1 cellular context compared by ENCODE assay signal in the genomic region with DNA sequence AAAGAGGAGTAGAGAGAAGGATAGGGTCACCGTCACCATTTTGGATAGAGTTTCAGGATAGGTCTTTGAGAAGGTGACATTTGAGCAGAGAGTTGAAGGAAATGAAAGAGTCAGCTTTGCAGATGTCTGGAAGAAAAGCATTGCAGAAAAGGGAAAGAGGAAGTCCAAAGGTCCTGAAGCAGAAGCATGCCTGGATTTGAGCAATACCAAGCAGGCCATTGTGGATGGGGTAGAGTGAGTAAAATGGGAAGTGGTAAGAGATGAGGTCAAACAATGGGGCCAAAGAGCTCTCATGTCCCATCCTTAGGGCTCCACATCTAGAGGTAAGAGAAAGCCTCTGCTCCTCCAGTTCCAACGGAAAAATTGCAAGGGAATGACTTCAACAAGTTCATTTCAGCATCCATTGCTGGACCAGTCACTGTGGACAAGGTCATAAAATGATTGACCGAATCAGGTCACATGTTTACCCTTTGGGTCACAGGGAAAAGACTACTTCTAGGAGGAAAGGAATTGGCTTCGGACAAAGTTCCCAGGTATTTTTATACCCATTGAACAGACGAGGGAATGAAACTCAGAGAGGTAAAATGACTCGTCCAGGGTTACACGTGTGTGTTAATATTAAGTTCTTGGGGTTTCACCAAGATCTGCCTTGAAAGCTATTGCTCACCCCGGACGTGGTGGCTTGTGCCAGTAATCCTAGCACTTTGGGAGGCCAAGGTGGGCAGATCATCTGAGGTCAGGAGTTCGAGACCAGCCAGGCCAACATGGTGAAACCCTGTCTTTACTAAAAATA.
TF ChIP-seq lines count a peak whose summit lies in the region.

No MANE protein-coding gene starts in this region.

TF ChIP-seq in HepG2, 621 proteins besides CTCF, POLR2A, EP300 and RAD21 (continued from another document and continues in another):
- TF ChIP-seq, protein P1, sequence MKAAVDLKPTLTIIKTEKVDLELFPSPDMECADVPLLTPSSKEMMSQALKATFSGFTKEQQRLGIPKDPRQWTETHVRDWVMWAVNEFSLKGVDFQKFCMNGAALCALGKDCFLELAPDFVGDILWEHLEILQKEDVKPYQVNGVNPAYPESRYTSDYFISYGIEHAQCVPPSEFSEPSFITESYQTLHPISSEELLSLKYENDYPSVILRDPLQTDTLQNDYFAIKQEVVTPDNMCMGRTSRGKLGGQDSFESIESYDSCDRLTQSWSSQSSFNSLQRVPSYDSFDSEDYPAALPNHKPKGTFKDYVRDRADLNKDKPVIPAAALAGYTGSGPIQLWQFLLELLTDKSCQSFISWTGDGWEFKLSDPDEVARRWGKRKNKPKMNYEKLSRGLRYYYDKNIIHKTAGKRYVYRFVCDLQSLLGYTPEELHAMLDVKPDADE (CRISPR knock-in tag; IDR thresholded peaks at IDR 0.05): no peak
- TF ChIP-seq PLRG1 (conservative IDR thresholded peaks at IDR 0.05) (no peak), THAP11 (CRISPR knock-in tag; IDR thresholded peaks at IDR 0.05) (0 out of 2 replicates have a peak, but pooled peaks have one; percentile 22), ZNF629 (CRISPR knock-in tag; conservative IDR thresholded peaks at IDR 0.05) (peak; percentile 50; the same call in 1 of the 2 replicates), TOE1 (CRISPR knock-in tag; IDR thresholded peaks at IDR 0.05) (no peak), GPN1 (CRISPR knock-in tag; IDR thresholded peaks at IDR 0.05; ENCODE audit: borderline replicate concordance) (no peak), IRF2 (CRISPR knock-in tag; IDR thresholded peaks at IDR 0.05) (no peak), EED (CRISPR knock-in tag; IDR thresholded peaks at IDR 0.05) (no peak), ZFP37 (CRISPR knock-in tag; IDR thresholded peaks at IDR 0.05; ENCODE audit: borderline replicate concordance) (no peak), ZBTB38 (CRISPR knock-in tag; IDR thresholded peaks at IDR 0.05) (no peak), SAP130 (CRISPR knock-in tag; IDR thresholded peaks at IDR 0.05; ENCODE audit: low read depth) (0 out of 2 replicates have a peak, but pooled peaks have one; percentile 32), SAFB2 (CRISPR knock-in tag; IDR thresholded peaks at IDR 0.05; ENCODE audit: borderline replicate concordance, low read depth) (no peak), TCF7L2 (IDR thresholded peaks at IDR 0.05; ENCODE audit: low read depth, low read length) (no peak), CEBPG (CRISPR knock-in tag; IDR thresholded peaks at IDR 0.05) (peak; percentile 77), ZMYM3 (CRISPR knock-in tag; IDR thresholded peaks at IDR 0.05) (peak; percentile 26; the same call in 1 of the 2 replicates), ZNF672 (CRISPR knock-in tag; IDR thresholded peaks at IDR 0.05) (no peak), ZNF44 (CRISPR knock-in tag; IDR thresholded peaks at IDR 0.05) (0 out of 2 replicates have a peak, but pooled peaks have one; percentile 36), RCOR2 (CRISPR knock-in tag; IDR thresholded peaks at IDR 0.05) (0 out of 2 replicates have a peak, but pooled peaks have one; percentile 28), ZNF660 (CRISPR knock-in tag; IDR thresholded peaks at IDR 0.05; ENCODE audit: borderline replicate concordance, low read depth) (no peak), ZNF775 (CRISPR knock-in tag; IDR thresholded peaks at IDR 0.05; ENCODE audit: borderline replicate concordance) (no peak), LCORL (IDR thresholded peaks at IDR 0.05) (no peak), LCORL (CRISPR knock-in tag; IDR thresholded peaks at IDR 0.05) (no peak), NBN (conservative IDR thresholded peaks at IDR 0.05) (no peak), KAT7 (CRISPR knock-in tag; IDR thresholded peaks at IDR 0.05; ENCODE audit: borderline replicate concordance) (no peak), MIXL1 (CRISPR knock-in tag; IDR thresholded peaks at IDR 0.05) (no peak), ZNF431 (CRISPR knock-in tag; IDR thresholded peaks at IDR 0.05; ENCODE audit: borderline replicate concordance, low read depth) (no peak), ZNF10 (CRISPR knock-in tag; IDR thresholded peaks at IDR 0.05; ENCODE audit: borderline replicate concordance, low read depth) (no peak), ZNF224 (CRISPR knock-in tag; IDR thresholded peaks at IDR 0.05) (no peak), HNF4A (CRISPR knock-in tag; IDR thresholded peaks at IDR 0.05) (peak; percentile 73), NFE2L1 (CRISPR knock-in tag; IDR thresholded peaks at IDR 0.05; ENCODE audit: borderline replicate concordance) (no peak), STAG1 (CRISPR knock-in tag; IDR thresholded peaks at IDR 0.05) (no peak), POLR2G (IDR thresholded peaks at IDR 0.05; ENCODE audit: low read depth, low read length) (no peak), ZNF569 (CRISPR knock-in tag; IDR thresholded peaks at IDR 0.05; ENCODE audit: borderline replicate concordance) (no peak), EEA1 (CRISPR knock-in tag; IDR thresholded peaks at IDR 0.05; ENCODE audit: borderline replicate concordance) (no peak), SMC3 (IDR thresholded peaks at IDR 0.05; ENCODE audit: low read length) (no peak), ETV5 (CRISPR knock-in tag; IDR thresholded peaks at IDR 0.05; ENCODE audit: borderline replicate concordance) (peak; percentile 41), MTF1 (CRISPR knock-in tag; IDR thresholded peaks at IDR 0.05) (no peak), ZNF207 (IDR thresholded peaks at IDR 0.05; ENCODE audit: borderline replicate concordance) (no peak), REL (CRISPR knock-in tag; conservative IDR thresholded peaks at IDR 0.05) (no peak), ZNF678 (CRISPR knock-in tag; IDR thresholded peaks at IDR 0.05) (no peak), ZNF383 (CRISPR knock-in tag; IDR thresholded peaks at IDR 0.05; ENCODE audit: borderline replicate concordance) (no peak)
- TF ChIP-seq, protein P2, sequence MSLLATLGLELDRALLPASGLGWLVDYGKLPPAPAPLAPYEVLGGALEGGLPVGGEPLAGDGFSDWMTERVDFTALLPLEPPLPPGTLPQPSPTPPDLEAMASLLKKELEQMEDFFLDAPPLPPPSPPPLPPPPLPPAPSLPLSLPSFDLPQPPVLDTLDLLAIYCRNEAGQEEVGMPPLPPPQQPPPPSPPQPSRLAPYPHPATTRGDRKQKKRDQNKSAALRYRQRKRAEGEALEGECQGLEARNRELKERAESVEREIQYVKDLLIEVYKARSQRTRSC (CRISPR knock-in tag; IDR thresholded peaks at IDR 0.05; ENCODE audit: low read depth): no peak
- TF ChIP-seq, protein P3, sequence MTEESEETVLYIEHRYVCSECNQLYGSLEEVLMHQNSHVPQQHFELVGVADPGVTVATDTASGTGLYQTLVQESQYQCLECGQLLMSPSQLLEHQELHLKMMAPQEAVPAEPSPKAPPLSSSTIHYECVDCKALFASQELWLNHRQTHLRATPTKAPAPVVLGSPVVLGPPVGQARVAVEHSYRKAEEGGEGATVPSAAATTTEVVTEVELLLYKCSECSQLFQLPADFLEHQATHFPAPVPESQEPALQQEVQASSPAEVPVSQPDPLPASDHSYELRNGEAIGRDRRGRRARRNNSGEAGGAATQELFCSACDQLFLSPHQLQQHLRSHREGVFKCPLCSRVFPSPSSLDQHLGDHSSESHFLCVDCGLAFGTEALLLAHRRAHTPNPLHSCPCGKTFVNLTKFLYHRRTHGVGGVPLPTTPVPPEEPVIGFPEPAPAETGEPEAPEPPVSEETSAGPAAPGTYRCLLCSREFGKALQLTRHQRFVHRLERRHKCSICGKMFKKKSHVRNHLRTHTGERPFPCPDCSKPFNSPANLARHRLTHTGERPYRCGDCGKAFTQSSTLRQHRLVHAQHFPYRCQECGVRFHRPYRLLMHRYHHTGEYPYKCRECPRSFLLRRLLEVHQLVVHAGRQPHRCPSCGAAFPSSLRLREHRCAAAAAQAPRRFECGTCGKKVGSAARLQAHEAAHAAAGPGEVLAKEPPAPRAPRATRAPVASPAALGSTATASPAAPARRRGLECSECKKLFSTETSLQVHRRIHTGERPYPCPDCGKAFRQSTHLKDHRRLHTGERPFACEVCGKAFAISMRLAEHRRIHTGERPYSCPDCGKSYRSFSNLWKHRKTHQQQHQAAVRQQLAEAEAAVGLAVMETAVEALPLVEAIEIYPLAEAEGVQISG (CRISPR knock-in tag; IDR thresholded peaks at IDR 0.05): no peak
- TF ChIP-seq, protein P4, sequence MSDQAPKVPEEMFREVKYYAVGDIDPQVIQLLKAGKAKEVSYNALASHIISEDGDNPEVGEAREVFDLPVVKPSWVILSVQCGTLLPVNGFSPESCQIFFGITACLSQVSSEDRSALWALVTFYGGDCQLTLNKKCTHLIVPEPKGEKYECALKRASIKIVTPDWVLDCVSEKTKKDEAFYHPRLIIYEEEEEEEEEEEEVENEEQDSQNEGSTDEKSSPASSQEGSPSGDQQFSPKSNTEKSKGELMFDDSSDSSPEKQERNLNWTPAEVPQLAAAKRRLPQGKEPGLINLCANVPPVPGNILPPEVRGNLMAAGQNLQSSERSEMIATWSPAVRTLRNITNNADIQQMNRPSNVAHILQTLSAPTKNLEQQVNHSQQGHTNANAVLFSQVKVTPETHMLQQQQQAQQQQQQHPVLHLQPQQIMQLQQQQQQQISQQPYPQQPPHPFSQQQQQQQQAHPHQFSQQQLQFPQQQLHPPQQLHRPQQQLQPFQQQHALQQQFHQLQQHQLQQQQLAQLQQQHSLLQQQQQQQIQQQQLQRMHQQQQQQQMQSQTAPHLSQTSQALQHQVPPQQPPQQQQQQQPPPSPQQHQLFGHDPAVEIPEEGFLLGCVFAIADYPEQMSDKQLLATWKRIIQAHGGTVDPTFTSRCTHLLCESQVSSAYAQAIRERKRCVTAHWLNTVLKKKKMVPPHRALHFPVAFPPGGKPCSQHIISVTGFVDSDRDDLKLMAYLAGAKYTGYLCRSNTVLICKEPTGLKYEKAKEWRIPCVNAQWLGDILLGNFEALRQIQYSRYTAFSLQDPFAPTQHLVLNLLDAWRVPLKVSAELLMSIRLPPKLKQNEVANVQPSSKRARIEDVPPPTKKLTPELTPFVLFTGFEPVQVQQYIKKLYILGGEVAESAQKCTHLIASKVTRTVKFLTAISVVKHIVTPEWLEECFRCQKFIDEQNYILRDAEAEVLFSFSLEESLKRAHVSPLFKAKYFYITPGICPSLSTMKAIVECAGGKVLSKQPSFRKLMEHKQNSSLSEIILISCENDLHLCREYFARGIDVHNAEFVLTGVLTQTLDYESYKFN (CRISPR knock-in tag; conservative IDR thresholded peaks at IDR 0.05): no peak
- TF ChIP-seq, protein P5, sequence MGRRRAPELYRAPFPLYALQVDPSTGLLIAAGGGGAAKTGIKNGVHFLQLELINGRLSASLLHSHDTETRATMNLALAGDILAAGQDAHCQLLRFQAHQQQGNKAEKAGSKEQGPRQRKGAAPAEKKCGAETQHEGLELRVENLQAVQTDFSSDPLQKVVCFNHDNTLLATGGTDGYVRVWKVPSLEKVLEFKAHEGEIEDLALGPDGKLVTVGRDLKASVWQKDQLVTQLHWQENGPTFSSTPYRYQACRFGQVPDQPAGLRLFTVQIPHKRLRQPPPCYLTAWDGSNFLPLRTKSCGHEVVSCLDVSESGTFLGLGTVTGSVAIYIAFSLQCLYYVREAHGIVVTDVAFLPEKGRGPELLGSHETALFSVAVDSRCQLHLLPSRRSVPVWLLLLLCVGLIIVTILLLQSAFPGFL (CRISPR knock-in tag; IDR thresholded peaks at IDR 0.05): no peak
- TF ChIP-seq, protein P6, sequence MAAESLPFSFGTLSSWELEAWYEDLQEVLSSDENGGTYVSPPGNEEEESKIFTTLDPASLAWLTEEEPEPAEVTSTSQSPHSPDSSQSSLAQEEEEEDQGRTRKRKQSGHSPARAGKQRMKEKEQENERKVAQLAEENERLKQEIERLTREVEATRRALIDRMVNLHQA (CRISPR knock-in tag; IDR thresholded peaks at IDR 0.05): no peak
- TF ChIP-seq, protein P7, sequence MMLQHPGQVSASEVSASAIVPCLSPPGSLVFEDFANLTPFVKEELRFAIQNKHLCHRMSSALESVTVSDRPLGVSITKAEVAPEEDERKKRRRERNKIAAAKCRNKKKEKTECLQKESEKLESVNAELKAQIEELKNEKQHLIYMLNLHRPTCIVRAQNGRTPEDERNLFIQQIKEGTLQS (CRISPR knock-in tag; IDR thresholded peaks at IDR 0.05): no peak; the same call in 1 of the 2 replicates
- TF ChIP-seq, protein P8, sequence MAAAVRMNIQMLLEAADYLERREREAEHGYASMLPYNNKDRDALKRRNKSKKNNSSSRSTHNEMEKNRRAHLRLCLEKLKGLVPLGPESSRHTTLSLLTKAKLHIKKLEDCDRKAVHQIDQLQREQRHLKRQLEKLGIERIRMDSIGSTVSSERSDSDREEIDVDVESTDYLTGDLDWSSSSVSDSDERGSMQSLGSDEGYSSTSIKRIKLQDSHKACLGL (CRISPR knock-in tag; IDR thresholded peaks at IDR 0.05): no peak
- TF ChIP-seq, protein P9, sequence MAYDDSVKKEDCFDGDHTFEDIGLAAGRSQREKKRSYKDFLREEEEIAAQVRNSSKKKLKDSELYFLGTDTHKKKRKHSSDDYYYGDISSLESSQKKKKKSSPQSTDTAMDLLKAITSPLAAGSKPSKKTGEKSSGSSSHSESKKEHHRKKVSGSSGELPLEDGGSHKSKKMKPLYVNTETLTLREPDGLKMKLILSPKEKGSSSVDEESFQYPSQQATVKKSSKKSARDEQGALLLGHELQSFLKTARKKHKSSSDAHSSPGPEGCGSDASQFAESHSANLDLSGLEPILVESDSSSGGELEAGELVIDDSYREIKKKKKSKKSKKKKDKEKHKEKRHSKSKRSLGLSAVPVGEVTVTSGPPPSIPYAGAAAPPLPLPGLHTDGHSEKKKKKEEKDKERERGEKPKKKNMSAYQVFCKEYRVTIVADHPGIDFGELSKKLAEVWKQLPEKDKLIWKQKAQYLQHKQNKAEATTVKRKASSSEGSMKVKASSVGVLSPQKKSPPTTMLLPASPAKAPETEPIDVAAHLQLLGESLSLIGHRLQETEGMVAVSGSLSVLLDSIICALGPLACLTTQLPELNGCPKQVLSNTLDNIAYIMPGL (CRISPR knock-in tag; IDR thresholded peaks at IDR 0.05; ENCODE audit: borderline replicate concordance in 1 of 2, low read depth in 1 of 2): no peak
- TF ChIP-seq, protein P10, sequence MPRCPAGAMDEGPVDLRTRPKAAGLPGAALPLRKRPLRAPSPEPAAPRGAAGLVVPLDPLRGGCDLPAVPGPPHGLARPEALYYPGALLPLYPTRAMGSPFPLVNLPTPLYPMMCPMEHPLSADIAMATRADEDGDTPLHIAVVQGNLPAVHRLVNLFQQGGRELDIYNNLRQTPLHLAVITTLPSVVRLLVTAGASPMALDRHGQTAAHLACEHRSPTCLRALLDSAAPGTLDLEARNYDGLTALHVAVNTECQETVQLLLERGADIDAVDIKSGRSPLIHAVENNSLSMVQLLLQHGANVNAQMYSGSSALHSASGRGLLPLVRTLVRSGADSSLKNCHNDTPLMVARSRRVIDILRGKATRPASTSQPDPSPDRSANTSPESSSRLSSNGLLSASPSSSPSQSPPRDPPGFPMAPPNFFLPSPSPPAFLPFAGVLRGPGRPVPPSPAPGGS (CRISPR knock-in tag; IDR thresholded peaks at IDR 0.05): no peak
- TF ChIP-seq, protein P11, sequence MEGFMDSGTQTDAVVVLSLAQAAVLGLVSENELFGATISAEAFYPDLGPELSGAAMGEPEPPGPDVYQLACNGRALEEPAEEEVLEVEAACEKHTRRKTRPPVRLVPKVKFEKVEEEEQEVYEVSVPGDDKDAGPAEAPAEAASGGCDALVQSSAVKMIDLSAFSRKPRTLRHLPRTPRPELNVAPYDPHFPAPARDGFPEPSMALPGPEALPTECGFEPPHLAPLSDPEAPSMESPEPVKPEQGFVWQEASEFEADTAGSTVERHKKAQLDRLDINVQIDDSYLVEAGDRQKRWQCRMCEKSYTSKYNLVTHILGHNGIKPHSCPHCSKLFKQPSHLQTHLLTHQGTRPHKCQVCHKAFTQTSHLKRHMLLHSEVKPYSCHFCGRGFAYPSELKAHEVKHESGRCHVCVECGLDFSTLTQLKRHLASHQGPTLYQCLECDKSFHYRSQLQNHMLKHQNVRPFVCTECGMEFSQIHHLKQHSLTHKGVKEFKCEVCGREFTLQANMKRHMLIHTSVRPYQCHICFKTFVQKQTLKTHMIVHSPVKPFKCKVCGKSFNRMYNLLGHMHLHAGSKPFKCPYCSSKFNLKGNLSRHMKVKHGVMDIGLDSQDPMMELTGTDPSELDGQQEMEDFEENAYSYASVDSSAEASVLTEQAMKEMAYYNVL (CRISPR knock-in tag; IDR thresholded peaks at IDR 0.05; ENCODE audit: borderline replicate concordance): peak; percentile 84; the same call in 1 of the 2 replicates
